Comparison of ENCODE assay signal across 15 cellular contexts in the genomic region with DNA sequence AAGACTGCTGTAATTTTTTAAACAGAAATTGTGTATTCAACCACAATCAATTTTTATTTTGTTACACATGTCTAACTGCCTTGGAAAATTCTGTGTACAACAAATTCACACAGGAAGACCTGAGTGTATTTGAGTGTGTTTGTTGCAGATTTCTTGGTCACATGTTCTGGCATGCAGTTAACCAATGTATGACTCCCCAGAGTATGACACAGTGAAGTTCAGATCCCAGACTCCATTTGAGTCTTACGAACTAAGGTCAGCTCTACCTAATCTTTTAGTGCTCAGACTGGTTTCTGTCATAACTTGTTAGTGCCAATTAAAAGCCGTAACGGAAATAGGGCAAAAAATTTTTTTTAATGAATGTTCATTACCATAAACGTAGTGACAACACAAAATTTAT. TPM values are rescaled to one million over a fixed set of nuclear protein-coding genes. Genes with fewer than 3 reads are reported as not detected.
DNase-seq lines count a peak whose midpoint lies in the region; ATAC-seq, FAIRE-seq and TF ChIP-seq lines count a peak whose summit lies in the region.
"Had no signal": no experiment of that assay in that cellular context is flagged by ENCODE, and none has a peak within 500 bp of the region (broad histone marks: within the 10 kb centered on the region; RNA-seq: fewer than 3 reads in every experiment).

No MANE protein-coding gene starts in this region.

- H3K27me3 ChIP-seq in breast epithelium (no peaks in the 10 kb centered on the region), keratinocyte (ENCODE audit: control insufficient read depth, extremely low read depth, insufficient read depth, low read length) (no peaks in the 10 kb centered on the region)

- no peak overlapping the region for H2AFZ ChIP-seq in keratinocyte (ENCODE audit: control insufficient read depth, low read length)

- dilution Hi-C loops in keratinocyte (cut with MboI; ENCODE audit: extremely low pct_ligation_motif_present, low sequenced_read_pairs), result no loop called here

- no TSS peak for BruUV-seq in MCF 10A (replicated peaks; lab: Mats Ljungman, UMichigan)

- H3K4me1 ChIP-seq in breast epithelium (no peaks in the 10 kb centered on the region), keratinocyte (ENCODE audit: control insufficient read depth, extremely low read depth, insufficient read depth, low read length) (peaks cover 49% of the 10 kb centered on the region)

- peaks cover 11% of the 10 kb centered on the region for H3K36me3 Mint-ChIP-seq in MCF 10A (ENCODE audit: insufficient read depth, unreplicated experiment)
- H3K36me3 Mint-ChIP-seq: CD8-positive, alpha-beta memory T cell had no signal

- intact Hi-C loops in MCF 10A (cut with micrococcal nuclease), result no loop called here
- intact Hi-C loops in breast epithelium (cut with DNase I; ENCODE audit: low total_unique reads), result no loop called here

- H3K79me2 ChIP-seq in keratinocyte (ENCODE audit: control insufficient read depth, insufficient read depth, low read length), result peaks cover 98% of the 10 kb centered on the region

- peak; percentile 98 for FAIRE-seq in keratinocyte (lab: Jason Lieb, UNC)
- no peak for FAIRE-seq in GM19239 (lab: Jason Lieb, UNC)
- FAIRE-seq: GM18507, H54 had no signal

- peaks cover 52% of the 10 kb centered on the region for H3K4me1 Mint-ChIP-seq in MCF 10A (ENCODE audit: insufficient read depth, unreplicated experiment)

- H4K20me1 ChIP-seq in keratinocyte (ENCODE audit: control insufficient read depth, extremely low read depth, insufficient read depth, low read length), result peaks cover 3% of the 10 kb centered on the region

- DNase-seq in MCF 10A (ENCODE audit: unreplicated experiment) (no peak), breast epithelium (ENCODE audit: low spot score in 2 of 2) (no peak), epithelial cell of esophagus (ENCODE audit: low read depth) (peak; percentile 91), keratinocyte (ENCODE audit: low read depth, low spot score) (peak; percentile 71), GM19239 (ENCODE audit: insufficient read length, low spot score) (no peak), NCI-H774 (lab: John Stamatoyannopoulos, UW) (no peak)
- DNase-seq: AML-193; CD8-positive, alpha-beta memory T cell had no signal

- TF ChIP-seq CTCF in MCF 10A (IDR thresholded peaks at IDR 0.05; ENCODE audit: unreplicated experiment), result no peak
- no peak for TF ChIP-seq CTCF in breast epithelium (IDR thresholded peaks at IDR 0.05)
- TF ChIP-seq CTCF in epithelial cell of esophagus (IDR thresholded peaks at IDR 0.05; ENCODE audit: insufficient read depth, low read depth, low read length, missing control alignments), result no peak
- no peak for TF ChIP-seq CTCF in keratinocyte (optimal IDR thresholded peaks at IDR 0.05 in 1 of 3, IDR thresholded peaks at IDR 0.05 in 1 of 3, conservative IDR thresholded peaks at IDR 0.05 in 1 of 3; ENCODE audit: extremely low read depth in 1 of 3, insufficient read depth in 2 of 3, low read length in 3 of 3)

- no peak overlapping the region for H3K27ac Mint-ChIP-seq in MCF 10A (ENCODE audit: low read depth, unreplicated experiment)
- H3K27ac Mint-ChIP-seq: CD8-positive, alpha-beta memory T cell had no signal

- CTCF ChIA-PET in MCF 10A (lab: Yijun Ruan, JAX), result no interaction called here

- POLR2A ChIA-PET in MCF 10A (lab: Yijun Ruan, JAX), result interaction anchor here (1.0 to 12.3 kb wide), 2 partner anchors 11 to 78 kb away, joined by 4 to 229 read pairs; no protein-coding TSS in a partner anchor

- no peaks in the 10 kb centered on the region for H3K36me3 ChIP-seq in breast epithelium
- no peaks in the 10 kb centered on the region for H3K36me3 ChIP-seq in keratinocyte (ENCODE audit: control insufficient read depth in 2 of 2, extremely low read depth in 1 of 2, insufficient read depth in 2 of 2, low read length in 2 of 2)
- H3K36me3 ChIP-seq: BLaER1 had no signal

- no peak overlapping the region for H3K27ac ChIP-seq in breast epithelium
- peak overlapping the region; percentile 51 for H3K27ac ChIP-seq in keratinocyte (ENCODE audit: control insufficient read depth, insufficient read depth, low read length)
- H3K27ac ChIP-seq: BLaER1, HL-60 had no signal

- H3K27me3 Mint-ChIP-seq in MCF 10A (ENCODE audit: insufficient read depth, unreplicated experiment), result no peaks in the 10 kb centered on the region

- ATAC-seq in GM18505 (IDR thresholded peaks at IDR 0.05; ENCODE audit: unreplicated experiment) (no peak), GM18868 (IDR thresholded peaks at IDR 0.05; ENCODE audit: unreplicated experiment) (no peak)
- ATAC-seq: HCT116 had no signal

- H3K9me3 ChIP-seq in breast epithelium (no peaks in the 10 kb centered on the region), keratinocyte (ENCODE audit: control insufficient read depth, low read depth, low read length) (no peaks in the 10 kb centered on the region)

- H3K9me1 ChIP-seq in keratinocyte (ENCODE audit: control insufficient read depth, extremely low read depth, insufficient read depth, low read length), result no peaks in the 10 kb centered on the region

- no peak overlapping the region for H3K9ac ChIP-seq in keratinocyte (ENCODE audit: control insufficient read depth, extremely low read depth, insufficient read depth, low read length)
- H3K9ac ChIP-seq: BLaER1 had no signal

- H3K4me2 ChIP-seq in keratinocyte (ENCODE audit: control insufficient read depth, extremely low read depth, insufficient read depth, low read depth, low read length), result peak overlapping the region; percentile 75
- H3K4me2 ChIP-seq: BLaER1 had no signal

- H3K4me3 ChIP-seq in breast epithelium, result no peak overlapping the region
- H3K4me3 ChIP-seq in epithelial cell of esophagus (ENCODE audit: low read length), result no peak overlapping the region
- H3K4me3 ChIP-seq in keratinocyte (ENCODE audit: control insufficient read depth in 2 of 3, extremely low read depth in 1 of 3, insufficient read depth in 2 of 3, low read depth in 1 of 3, low read length in 3 of 3), result peak overlapping the region in 2 of 3 experiments; percentile 21 to 39
- H3K4me3 ChIP-seq: BLaER1 had no signal

- TF ChIP-seq POLR2A in breast epithelium (IDR thresholded peaks at IDR 0.05) (no peak), GM18505 (IDR thresholded peaks at IDR 0.05; ENCODE audit: borderline replicate concordance, extremely low read depth, insufficient read depth, insufficient read length) (no peak)

- H3K4me3 Mint-ChIP-seq in MCF 10A (ENCODE audit: unreplicated experiment), result peak overlapping the region; percentile 6
- H3K4me3 Mint-ChIP-seq: CD8-positive, alpha-beta memory T cell had no signal

- no peaks in the 10 kb centered on the region for H3K9me3 Mint-ChIP-seq in MCF 10A (ENCODE audit: unreplicated experiment)

RNA-seq across cellular contexts. Expression of a gene that starts 5.8 kb away (rescaled TPM):
- total RNA-seq in MCF 10A (2022) (27.6 and 30.4 TPM in 2 replicates), breast epithelium (10 to 100 TPM; 25.6 to 75.2 (median 27.5) TPM)
- polyA plus RNA-seq in keratinocyte, result 41.7 to 84.1 TPM (median 56.9 TPM) in 3 replicates
- polyA plus RNA-seq in keratinocyte (2011; ENCODE audit: low read depth), result 234 TPM
- polyA plus RNA-seq in keratinocyte (2011; cell fraction: cytosol; rRNA removed), result 31.0 and 75.0 TPM in 2 replicates
- polyA plus RNA-seq in keratinocyte (2011; cell fraction: nucleus; rRNA removed), result 74.0 and 79.8 TPM in 2 replicates
- 56.1 and 146 TPM in 2 replicates for polyA plus RNA-seq in keratinocyte (2012; ENCODE audit: low replicate concordance)
- polyA minus RNA-seq in keratinocyte, result 6.2 to 56.0 TPM (median 42.7 TPM) in 3 replicates
- 33.4 TPM for polyA minus RNA-seq in keratinocyte (2011; cell fraction: cytosol; rRNA and poly(A)+ RNA removed)
- polyA minus RNA-seq in keratinocyte (2011; cell fraction: nucleus; rRNA and poly(A)+ RNA removed), result 29.4 and 65.7 TPM in 2 replicates

Comparison
In these comparisons a context has a peak if more than half of its experiments do, and no peak if none do; other contexts are left out.
1. DNase-seq: peak in epithelial cell of esophagus (single experiment) and keratinocyte (single experiment); none in MCF 10A (single experiment), breast epithelium (0 of 2), GM19239 (single experiment) and NCI-H774 (single experiment).
2. H3K4me3 ChIP-seq: peak in keratinocyte (2 of 3); none in breast epithelium (0 of 3) and epithelial cell of esophagus (single experiment).